ENCODE assay signal across 15 cellular contexts in genomic region chr12:115452751-115453281, GRCh38.
DNase-seq lines count a peak whose midpoint lies in the region; ATAC-seq, FAIRE-seq and TF ChIP-seq lines count a peak whose summit lies in the region.
"Had no signal": no experiment of that assay in that cellular context is flagged by ENCODE, and none has a peak within 500 bp of the region (broad histone marks: within the 10 kb centered on the region; RNA-seq: fewer than 3 reads in every experiment).

No MANE protein-coding gene starts in this region.

- H3K27ac Mint-ChIP-seq in Caco-2 (ENCODE audit: unreplicated experiment) (no peak overlapping the region), brain (peak overlapping the region in 4 of 5 experiments; percentile 26 to 81 (median 50))
- peak overlapping the region in 2 of 10 donors; percentile 17 to 84 for H3K27ac Mint-ChIP-seq in naive thymus-derived CD8-positive, alpha-beta T cell
- H3K27ac Mint-ChIP-seq: B cell had no signal

- no peaks in the 10 kb centered on the region for H4K20me1 ChIP-seq in IMR-90 (ENCODE audit: insufficient read depth, low read length)

- no peak overlapping the region for H4K8ac ChIP-seq in IMR-90 (ENCODE audit: low read depth in 2 of 2, low read length in 2 of 2)

- dilution Hi-C loops in IMR-90 (cut with HindIII; ENCODE audit: low sequenced_read_pairs, unreplicated experiment), result no loop called here

- TF ChIP-seq RAD21 in IMR-90 (IDR thresholded peaks at IDR 0.05; ENCODE audit: low read length), result no peak

- H3K4me3 Mint-ChIP-seq in Caco-2 (ENCODE audit: unreplicated experiment), result peak overlapping the region; percentile 69
- H3K4me3 Mint-ChIP-seq in brain, result peak overlapping the region; percentile 72 to 87 (median 80)
- peak overlapping the region in 8 of 10 donors; percentile 6 to 76 (median 64) for H3K4me3 Mint-ChIP-seq in naive thymus-derived CD8-positive, alpha-beta T cell

- no peak for FAIRE-seq in RCC 7860 (lab: Jason Lieb, UNC)
- FAIRE-seq: islet of Langerhans had no signal

- H3K4ac ChIP-seq in IMR-90 (ENCODE audit: low read depth, low read length), result no peak overlapping the region; the same call in 1 of the 2 replicates

- DNase-seq in Caco-2 (no peak), IMR-90 (no peak), GM20000 (ENCODE audit: low spot score) (no peak), NCI-H2107 treated with DMSO at 0.1 percent for 48 hours (lab: John Stamatoyannopoulos, UW; ENCODE audit: unreplicated experiment) (no peak), RCC 7860 (ENCODE audit: low spot score) (no peak)
- DNase-seq in naive thymus-derived CD8-positive, alpha-beta T cell, result no peak
- DNase-seq: effector memory CD4-positive, alpha-beta T cell; foreskin keratinocyte; stimulated activated CD4-positive, alpha-beta T cell treated with anti-CD3 and anti-CD28 coated beads, Interleukin-1b, Interleukin-23, amount 100 ng/mL, for 48 hours had no signal

- in situ Hi-C loops in IMR-90 (cut with MboI; ENCODE audit: low sequenced_read_pairs), result no loop called here

- no peaks in the 10 kb centered on the region for H3K79me1 ChIP-seq in IMR-90 (ENCODE audit: low read depth in 1 of 2, low read length in 2 of 2)

- 92% methylated on average over 5 of the region's 10 CpGs; no CpG with 5 or more reads in 1 of the 2 experiments for WGBS in IMR-90 (ENCODE audit: extremely low coverage in 2 of 2, insufficient read length in 1 of 2), 2 experiments

- no peak overlapping the region for H4K91ac ChIP-seq in IMR-90 (ENCODE audit: insufficient read depth, low read depth, low read length)

- no peak for ATAC-seq in IMR-90 (ENCODE audit: low read depth)
- no peak for ATAC-seq in naive thymus-derived CD8-positive, alpha-beta T cell
- ATAC-seq in HG03159 (IDR thresholded peaks at IDR 0.05; ENCODE audit: unreplicated experiment), result no peak

- no peaks in the 10 kb centered on the region for H3K9me1 ChIP-seq in IMR-90 (ENCODE audit: insufficient read depth, low read length)

- no peak overlapping the region for H3K27ac ChIP-seq in IMR-90 (ENCODE audit: insufficient read depth, low read length)
- H3K27ac ChIP-seq: body of pancreas, foreskin keratinocyte, thoracic aorta had no signal

- 0 out of 2 replicates have a peak, but pooled peaks cover 16% of the 10 kb centered on the region for H3K4me1 ChIP-seq in Caco-2
- no peaks in the 10 kb centered on the region for H3K4me1 ChIP-seq in IMR-90 (ENCODE audit: control insufficient read depth, insufficient read depth, low read length)
- H3K4me1 ChIP-seq: foreskin keratinocyte had no signal

- H3K4me3 ChIP-seq in Caco-2 (ENCODE audit: low read depth, low read length) (no peak overlapping the region), IMR-90 (ENCODE audit: insufficient read depth, low read depth, low read length) (no peak overlapping the region)
- H3K4me3 ChIP-seq: body of pancreas had no signal

- H3K9me3 ChIP-seq in Caco-2 (no peaks in the 10 kb centered on the region), IMR-90 (ENCODE audit: control insufficient read depth, insufficient read depth, low read length) (no peaks in the 10 kb centered on the region)
- H3K9me3 ChIP-seq: body of pancreas, thoracic aorta had no signal

- POLR2A ChIA-PET in Caco-2 (lab: Charles Lee), result no interaction called here
- POLR2A ChIA-PET in IMR-90 (lab: Charles Lee; ENCODE audit: unreplicated experiment), result no interaction called here
- POLR2A ChIA-PET in naive thymus-derived CD8-positive, alpha-beta T cell (lab: Charles Lee), result no interaction called here

- no peak overlapping the region for H3K9ac ChIP-seq in IMR-90 (ENCODE audit: low read depth, low read length)

- H4K5ac ChIP-seq in IMR-90 (ENCODE audit: low read depth, low read length), result no peak overlapping the region

- BruUV-seq in Caco-2 (replicated peaks; lab: Mats Ljungman, UMichigan) (no TSS peak), IMR-90 (replicated peaks; lab: Mats Ljungman, UMichigan) (no TSS peak)

- H3K36me3 Mint-ChIP-seq in Caco-2 (ENCODE audit: insufficient read depth, unreplicated experiment) (no peaks in the 10 kb centered on the region), brain (no peaks in the 10 kb centered on the region)
- H3K36me3 Mint-ChIP-seq in naive thymus-derived CD8-positive, alpha-beta T cell, result peaks cover 0 to 2% (median 0%) of the 10 kb centered on the region in 3 donors

- no peak overlapping the region for H3K23ac ChIP-seq in IMR-90 (ENCODE audit: low read depth, low read length)

- H3K14ac ChIP-seq in IMR-90 (replicated peaks; ENCODE audit: low read depth, low read length), result no peak overlapping the region

- TF ChIP-seq CTCF in Caco-2 (IDR thresholded peaks at IDR 0.05; ENCODE audit: insufficient read depth in 1 of 2, low read depth in 1 of 2, low read length in 1 of 2, severe bottlenecking in 1 of 2, unreplicated experiment in 1 of 2) (no peak), IMR-90 (conservative IDR thresholded peaks at IDR 0.05; ENCODE audit: low read depth, low read length) (no peak), brain (conservative IDR thresholded peaks at IDR 0.05) (no peak), GM20000 (IDR thresholded peaks at IDR 0.05; ENCODE audit: extremely low read depth, missing control alignments) (no peak)

- peak overlapping the region; percentile 29 for H2AK9ac ChIP-seq in IMR-90 (replicated peaks; ENCODE audit: low read depth, low read length, poor library complexity)

- no peak overlapping the region for H2AK5ac ChIP-seq in IMR-90 (ENCODE audit: low read depth, low read length)

- intact Hi-C loops in Caco-2 (cut with micrococcal nuclease; ENCODE audit: unreplicated experiment) (loop anchor here (5.0 to 10.0 kb wide), 2 partner anchors 788 to 1476 kb away; no protein-coding TSS in a partner anchor), IMR-90 (cut with micrococcal nuclease) (no loop called here)

- no peak overlapping the region for H3K56ac ChIP-seq in IMR-90 (ENCODE audit: extremely low read depth, insufficient read depth, low read length)

- CTCF ChIA-PET in Caco-2 (lab: Charles Lee), result no interaction called here
- CTCF ChIA-PET in IMR-90 (lab: Yijun Ruan, JAX), result interaction anchor here (0.6 kb wide), 1 partner anchor 542 kb away, joined by 3 read pairs; no protein-coding TSS in a partner anchor

- no peak overlapping the region for H3K18ac ChIP-seq in IMR-90 (ENCODE audit: low read depth, low read length)

- H3K4me1 Mint-ChIP-seq in Caco-2 (ENCODE audit: low read depth, unreplicated experiment) (peaks cover 12% of the 10 kb centered on the region), brain (peaks cover 23% of the 10 kb centered on the region)
- H3K4me1 Mint-ChIP-seq in naive thymus-derived CD8-positive, alpha-beta T cell, result peaks cover 6 to 13% (median 10%) of the 10 kb centered on the region in 4 donors

- no peak overlapping the region for H2BK15ac ChIP-seq in IMR-90 (ENCODE audit: low read depth, low read length)

- no peaks in the 10 kb centered on the region for H3K27me3 ChIP-seq in Caco-2 (replicated peaks; ENCODE audit: control insufficient read depth, insufficient read depth, low read length)
- peaks cover 4% of the 10 kb centered on the region; the same call in 1 of the 2 replicates for H3K27me3 ChIP-seq in IMR-90 (ENCODE audit: control insufficient read depth, insufficient read depth, low read length)
- H3K27me3 ChIP-seq: body of pancreas had no signal

- TF ChIP-seq POLR2A in IMR-90 (IDR thresholded peaks at IDR 0.05; ENCODE audit: low read depth, low read length), result no peak

- H3K36me3 ChIP-seq in Caco-2 (ENCODE audit: control insufficient read depth, insufficient read depth, low read length) (no peaks in the 10 kb centered on the region), IMR-90 (ENCODE audit: control insufficient read depth, insufficient read depth, low read length) (no peaks in the 10 kb centered on the region)
- H3K36me3 ChIP-seq: thoracic aorta had no signal

- H3K27me3 Mint-ChIP-seq in Caco-2 (ENCODE audit: insufficient read depth, unreplicated experiment) (no peaks in the 10 kb centered on the region), brain (peaks cover 15% of the 10 kb centered on the region)
- H3K27me3 Mint-ChIP-seq in naive thymus-derived CD8-positive, alpha-beta T cell, result peaks cover 19 to 33% (median 26%) of the 10 kb centered on the region in 5 donors

- no peak overlapping the region for H2BK20ac ChIP-seq in IMR-90 (ENCODE audit: low read depth, low read length)

- no peaks in the 10 kb centered on the region for H3K9me3 Mint-ChIP-seq in Caco-2 (ENCODE audit: unreplicated experiment)
- peaks cover 0 to 11% (median 2%) of the 10 kb centered on the region in 5 experiments for H3K9me3 Mint-ChIP-seq in brain
- H3K9me3 Mint-ChIP-seq in naive thymus-derived CD8-positive, alpha-beta T cell, result peaks cover 0 to 23% (median 4%) of the 10 kb centered on the region in 9 donors

- no peak overlapping the region for H3K4me2 ChIP-seq in IMR-90 (ENCODE audit: low read depth, low read length)

- peak overlapping the region; percentile 47; the same call in 1 of the 2 replicates for H2BK120ac ChIP-seq in IMR-90 (ENCODE audit: low read depth, low read length)

- peak overlapping the region; percentile 86 for H2AFZ ChIP-seq in IMR-90 (replicated peaks; ENCODE audit: low read length, poor library complexity)

- no peak overlapping the region for H2BK5ac ChIP-seq in IMR-90 (ENCODE audit: low read depth, low read length, poor library complexity, severe bottlenecking)

TF ChIP-seq in IMR-90, 13 proteins besides CTCF, POLR2A, EP300 and RAD21 (continues in another document):
- no peak for TF ChIP-seq BHLHE40 (IDR thresholded peaks at IDR 0.05; ENCODE audit: low read depth, low read length)
- TF ChIP-seq MAFK (IDR thresholded peaks at IDR 0.05; ENCODE audit: low read depth, low read length), result no peak
- TF ChIP-seq RFX5 (IDR thresholded peaks at IDR 0.05; ENCODE audit: low read depth, low read length), result no peak
- TF ChIP-seq FOS (IDR thresholded peaks at IDR 0.05; ENCODE audit: low read depth, low read length), result no peak
- TF ChIP-seq MXI1 (IDR thresholded peaks at IDR 0.05; ENCODE audit: borderline replicate concordance, low read depth, low read length), result no peak
- TF ChIP-seq SMC3 (IDR thresholded peaks at IDR 0.05; ENCODE audit: low read depth, low read length), result no peak
- TF ChIP-seq CHD1 (IDR thresholded peaks at IDR 0.05; ENCODE audit: low read depth, low read length), result no peak
- no peak for TF ChIP-seq NFE2L2 (IDR thresholded peaks at IDR 0.05; ENCODE audit: low read depth, low read length)
- no peak for TF ChIP-seq MAZ (IDR thresholded peaks at IDR 0.05; ENCODE audit: borderline replicate concordance, low read depth, low read length)
- no peak for TF ChIP-seq USF2 (IDR thresholded peaks at IDR 0.05; ENCODE audit: low read depth, low read length)
- TF ChIP-seq RCOR1 (IDR thresholded peaks at IDR 0.05; ENCODE audit: insufficient replicate concordance, low read length), result no peak
